Comparison of ENCODE assay signal across 1 cellular context in the genomic region with DNA sequence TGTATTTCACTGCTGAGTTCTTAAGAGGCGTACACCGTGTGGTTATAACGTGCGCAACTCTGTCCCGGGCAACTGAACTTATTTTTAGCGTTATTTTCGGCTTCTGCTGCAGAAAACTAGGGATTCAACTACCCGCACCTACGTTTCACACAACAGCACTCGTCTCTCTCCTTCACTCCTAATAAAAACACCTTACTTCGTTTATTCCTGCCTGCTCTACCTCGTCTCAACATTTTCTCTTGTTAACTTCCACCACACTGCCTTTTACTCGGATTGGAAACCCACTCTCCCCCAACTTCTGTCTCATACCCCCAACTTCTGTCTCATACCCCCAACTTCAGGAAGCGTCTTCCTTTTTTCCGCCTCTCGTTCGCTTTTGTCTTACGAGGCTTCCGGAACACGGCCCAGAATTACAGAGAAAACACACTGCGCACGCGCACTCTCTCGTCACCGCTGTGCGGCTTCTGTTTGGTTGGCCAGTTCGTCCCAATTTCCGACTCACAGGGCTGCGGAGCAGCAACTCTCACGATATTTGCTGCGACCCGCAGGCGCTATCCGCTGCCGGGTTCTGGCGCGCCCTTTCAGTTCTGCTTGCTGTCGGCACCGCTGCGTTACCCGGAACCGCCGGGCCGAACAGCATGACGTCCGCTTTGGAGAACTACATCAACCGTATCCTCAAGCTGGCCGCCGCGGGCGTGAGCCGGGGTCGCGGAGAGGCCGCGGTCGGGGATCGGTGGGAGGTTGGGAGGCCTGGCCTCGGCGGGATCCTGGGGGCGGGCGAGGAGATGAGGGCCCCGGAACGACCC.
TF ChIP-seq lines count a peak whose summit lies in the region.

A gene (plus strand): TSS at position 579 of the 806 bp plus-strand sequence. CDS start 60 bp downstream, at position 639.

TF ChIP-seq in GM12878, 131 proteins besides CTCF, POLR2A, EP300 and RAD21 (continued from another document and continues in another):
- TF ChIP-seq, protein P1, sequence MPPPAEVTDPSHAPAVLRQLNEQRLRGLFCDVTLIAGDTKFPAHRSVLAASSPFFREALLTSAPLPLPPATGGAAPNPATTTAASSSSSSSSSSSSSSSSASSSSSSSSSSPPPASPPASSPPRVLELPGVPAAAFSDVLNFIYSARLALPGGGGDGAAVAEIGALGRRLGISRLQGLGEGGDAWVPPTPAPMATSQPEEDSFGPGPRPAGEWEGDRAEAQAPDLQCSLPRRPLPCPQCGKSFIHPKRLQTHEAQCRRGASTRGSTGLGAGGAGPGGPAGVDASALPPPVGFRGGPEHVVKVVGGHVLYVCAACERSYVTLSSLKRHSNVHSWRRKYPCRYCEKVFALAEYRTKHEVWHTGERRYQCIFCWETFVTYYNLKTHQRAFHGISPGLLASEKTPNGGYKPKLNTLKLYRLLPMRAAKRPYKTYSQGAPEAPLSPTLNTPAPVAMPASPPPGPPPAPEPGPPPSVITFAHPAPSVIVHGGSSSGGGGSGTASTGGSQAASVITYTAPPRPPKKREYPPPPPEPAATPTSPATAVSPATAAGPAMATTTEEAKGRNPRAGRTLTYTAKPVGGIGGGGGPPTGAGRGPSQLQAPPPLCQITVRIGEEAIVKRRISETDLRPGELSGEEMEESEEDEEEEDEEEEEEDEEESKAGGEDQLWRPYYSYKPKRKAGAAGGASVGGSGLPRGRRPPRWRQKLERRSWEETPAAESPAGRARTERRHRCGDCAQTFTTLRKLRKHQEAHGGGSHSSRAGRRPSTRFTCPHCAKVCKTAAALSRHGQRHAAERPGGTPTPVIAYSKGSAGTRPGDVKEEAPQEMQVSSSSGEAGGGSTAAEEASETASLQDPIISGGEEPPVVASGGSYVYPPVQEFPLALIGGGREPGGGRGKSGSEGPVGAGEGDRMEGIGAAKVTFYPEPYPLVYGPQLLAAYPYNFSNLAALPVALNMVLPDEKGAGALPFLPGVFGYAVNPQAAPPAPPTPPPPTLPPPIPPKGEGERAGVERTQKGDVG (CRISPR knock-in tag; IDR thresholded peaks at IDR 0.05), result no peak
- TF ChIP-seq SUPT20H (IDR thresholded peaks at IDR 0.05; ENCODE audit: borderline replicate concordance, control insufficient read depth, low read depth, low read length), result no peak
- TF ChIP-seq SIN3A (IDR thresholded peaks at IDR 0.05; ENCODE audit: low read depth, low read length), result peak; percentile 76
- peak; percentile 27 for TF ChIP-seq POLR2AphosphoS2 (IDR thresholded peaks at IDR 0.05; ENCODE audit: low read depth, low read length)
- TF ChIP-seq MEF2A (IDR thresholded peaks at IDR 0.05; ENCODE audit: insufficient read depth, low read depth, low read length), result no peak
- TF ChIP-seq CREM (IDR thresholded peaks at IDR 0.05; ENCODE audit: low read depth), result no peak
- TF ChIP-seq NFIC (IDR thresholded peaks at IDR 0.05; ENCODE audit: low read depth, low read length), result 0 out of 2 replicates have a peak, but pooled peaks have one; percentile 25
- no peak for TF ChIP-seq NFXL1 (IDR thresholded peaks at IDR 0.05; ENCODE audit: borderline replicate concordance)
- peak; percentile 3 for TF ChIP-seq CBX5 (IDR thresholded peaks at IDR 0.05; ENCODE audit: low read depth)
- peak; percentile 95 for TF ChIP-seq GATAD2B (conservative IDR thresholded peaks at IDR 0.05; ENCODE audit: low read depth)
- peak; percentile 97 for TF ChIP-seq PML (IDR thresholded peaks at IDR 0.05; ENCODE audit: low read length)
- TF ChIP-seq NR2F1 (conservative IDR thresholded peaks at IDR 0.05), result peak; percentile 56; the same call in 1 of the 2 replicates
- TF ChIP-seq HDAC6 (IDR thresholded peaks at IDR 0.05; ENCODE audit: unreplicated experiment), result peak; percentile 32
- TF ChIP-seq SREBF1 (IDR thresholded peaks at IDR 0.05; ENCODE audit: low read length), result no peak
- peak; percentile 55; the same call in 1 of the 2 replicates for TF ChIP-seq BACH1 (IDR thresholded peaks at IDR 0.05; ENCODE audit: borderline replicate concordance)
- TF ChIP-seq, protein P2, sequence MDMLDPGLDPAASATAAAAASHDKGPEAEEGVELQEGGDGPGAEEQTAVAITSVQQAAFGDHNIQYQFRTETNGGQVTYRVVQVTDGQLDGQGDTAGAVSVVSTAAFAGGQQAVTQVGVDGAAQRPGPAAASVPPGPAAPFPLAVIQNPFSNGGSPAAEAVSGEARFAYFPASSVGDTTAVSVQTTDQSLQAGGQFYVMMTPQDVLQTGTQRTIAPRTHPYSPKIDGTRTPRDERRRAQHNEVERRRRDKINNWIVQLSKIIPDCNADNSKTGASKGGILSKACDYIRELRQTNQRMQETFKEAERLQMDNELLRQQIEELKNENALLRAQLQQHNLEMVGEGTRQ (IDR thresholded peaks at IDR 0.05; ENCODE audit: borderline replicate concordance, low read depth, low read length), result no peak
- TF ChIP-seq, protein P3, sequence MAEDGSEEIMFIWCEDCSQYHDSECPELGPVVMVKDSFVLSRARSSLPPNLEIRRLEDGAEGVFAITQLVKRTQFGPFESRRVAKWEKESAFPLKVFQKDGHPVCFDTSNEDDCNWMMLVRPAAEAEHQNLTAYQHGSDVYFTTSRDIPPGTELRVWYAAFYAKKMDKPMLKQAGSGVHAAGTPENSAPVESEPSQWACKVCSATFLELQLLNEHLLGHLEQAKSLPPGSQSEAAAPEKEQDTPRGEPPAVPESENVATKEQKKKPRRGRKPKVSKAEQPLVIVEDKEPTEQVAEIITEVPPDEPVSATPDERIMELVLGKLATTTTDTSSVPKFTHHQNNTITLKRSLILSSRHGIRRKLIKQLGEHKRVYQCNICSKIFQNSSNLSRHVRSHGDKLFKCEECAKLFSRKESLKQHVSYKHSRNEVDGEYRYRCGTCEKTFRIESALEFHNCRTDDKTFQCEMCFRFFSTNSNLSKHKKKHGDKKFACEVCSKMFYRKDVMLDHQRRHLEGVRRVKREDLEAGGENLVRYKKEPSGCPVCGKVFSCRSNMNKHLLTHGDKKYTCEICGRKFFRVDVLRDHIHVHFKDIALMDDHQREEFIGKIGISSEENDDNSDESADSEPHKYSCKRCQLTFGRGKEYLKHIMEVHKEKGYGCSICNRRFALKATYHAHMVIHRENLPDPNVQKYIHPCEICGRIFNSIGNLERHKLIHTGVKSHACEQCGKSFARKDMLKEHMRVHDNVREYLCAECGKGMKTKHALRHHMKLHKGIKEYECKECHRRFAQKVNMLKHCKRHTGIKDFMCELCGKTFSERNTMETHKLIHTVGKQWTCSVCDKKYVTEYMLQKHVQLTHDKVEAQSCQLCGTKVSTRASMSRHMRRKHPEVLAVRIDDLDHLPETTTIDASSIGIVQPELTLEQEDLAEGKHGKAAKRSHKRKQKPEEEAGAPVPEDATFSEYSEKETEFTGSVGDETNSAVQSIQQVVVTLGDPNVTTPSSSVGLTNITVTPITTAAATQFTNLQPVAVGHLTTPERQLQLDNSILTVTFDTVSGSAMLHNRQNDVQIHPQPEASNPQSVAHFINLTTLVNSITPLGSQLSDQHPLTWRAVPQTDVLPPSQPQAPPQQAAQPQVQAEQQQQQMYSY (CRISPR knock-in tag; IDR thresholded peaks at IDR 0.05), result no peak
- TF ChIP-seq SP1 (IDR thresholded peaks at IDR 0.05; ENCODE audit: low read depth, low read length), result no peak
- TF ChIP-seq, protein P4, sequence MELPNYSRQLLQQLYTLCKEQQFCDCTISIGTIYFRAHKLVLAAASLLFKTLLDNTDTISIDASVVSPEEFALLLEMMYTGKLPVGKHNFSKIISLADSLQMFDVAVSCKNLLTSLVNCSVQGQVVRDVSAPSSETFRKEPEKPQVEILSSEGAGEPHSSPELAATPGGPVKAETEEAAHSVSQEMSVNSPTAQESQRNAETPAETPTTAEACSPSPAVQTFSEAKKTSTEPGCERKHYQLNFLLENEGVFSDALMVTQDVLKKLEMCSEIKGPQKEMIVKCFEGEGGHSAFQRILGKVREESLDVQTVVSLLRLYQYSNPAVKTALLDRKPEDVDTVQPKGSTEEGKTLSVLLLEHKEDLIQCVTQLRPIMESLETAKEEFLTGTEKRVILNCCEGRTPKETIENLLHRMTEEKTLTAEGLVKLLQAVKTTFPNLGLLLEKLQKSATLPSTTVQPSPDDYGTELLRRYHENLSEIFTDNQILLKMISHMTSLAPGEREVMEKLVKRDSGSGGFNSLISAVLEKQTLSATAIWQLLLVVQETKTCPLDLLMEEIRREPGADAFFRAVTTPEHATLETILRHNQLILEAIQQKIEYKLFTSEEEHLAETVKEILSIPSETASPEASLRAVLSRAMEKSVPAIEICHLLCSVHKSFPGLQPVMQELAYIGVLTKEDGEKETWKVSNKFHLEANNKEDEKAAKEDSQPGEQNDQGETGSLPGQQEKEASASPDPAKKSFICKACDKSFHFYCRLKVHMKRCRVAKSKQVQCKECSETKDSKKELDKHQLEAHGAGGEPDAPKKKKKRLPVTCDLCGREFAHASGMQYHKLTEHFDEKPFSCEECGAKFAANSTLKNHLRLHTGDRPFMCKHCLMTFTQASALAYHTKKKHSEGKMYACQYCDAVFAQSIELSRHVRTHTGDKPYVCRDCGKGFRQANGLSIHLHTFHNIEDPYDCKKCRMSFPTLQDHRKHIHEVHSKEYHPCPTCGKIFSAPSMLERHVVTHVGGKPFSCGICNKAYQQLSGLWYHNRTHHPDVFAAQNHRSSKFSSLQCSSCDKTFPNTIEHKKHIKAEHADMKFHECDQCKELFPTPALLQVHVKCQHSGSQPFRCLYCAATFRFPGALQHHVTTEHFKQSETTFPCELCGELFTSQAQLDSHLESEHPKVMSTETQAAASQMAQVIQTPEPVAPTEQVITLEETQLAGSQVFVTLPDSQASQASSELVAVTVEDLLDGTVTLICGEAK (IDR thresholded peaks at IDR 0.05; ENCODE audit: borderline replicate concordance), result peak; percentile 67; the same call in 1 of the 2 replicates
- no peak for TF ChIP-seq ZNF622 (IDR thresholded peaks at IDR 0.05)
- TF ChIP-seq IKZF2 (IDR thresholded peaks at IDR 0.05), result peak in 1 of 2 experiments; percentile 57; a peak in 1 of 4 replicates
- TF ChIP-seq FOXM1 (IDR thresholded peaks at IDR 0.05; ENCODE audit: low read depth, low read length), result 0 out of 2 replicates have a peak, but pooled peaks have one; percentile 43
- TF ChIP-seq, protein P5, sequence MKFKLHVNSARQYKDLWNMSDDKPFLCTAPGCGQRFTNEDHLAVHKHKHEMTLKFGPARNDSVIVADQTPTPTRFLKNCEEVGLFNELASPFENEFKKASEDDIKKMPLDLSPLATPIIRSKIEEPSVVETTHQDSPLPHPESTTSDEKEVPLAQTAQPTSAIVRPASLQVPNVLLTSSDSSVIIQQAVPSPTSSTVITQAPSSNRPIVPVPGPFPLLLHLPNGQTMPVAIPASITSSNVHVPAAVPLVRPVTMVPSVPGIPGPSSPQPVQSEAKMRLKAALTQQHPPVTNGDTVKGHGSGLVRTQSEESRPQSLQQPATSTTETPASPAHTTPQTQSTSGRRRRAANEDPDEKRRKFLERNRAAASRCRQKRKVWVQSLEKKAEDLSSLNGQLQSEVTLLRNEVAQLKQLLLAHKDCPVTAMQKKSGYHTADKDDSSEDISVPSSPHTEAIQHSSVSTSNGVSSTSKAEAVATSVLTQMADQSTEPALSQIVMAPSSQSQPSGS (IDR thresholded peaks at IDR 0.05; ENCODE audit: low read length), result peak; percentile 49; the same call in 1 of the 2 replicates
- TF ChIP-seq, protein P6, sequence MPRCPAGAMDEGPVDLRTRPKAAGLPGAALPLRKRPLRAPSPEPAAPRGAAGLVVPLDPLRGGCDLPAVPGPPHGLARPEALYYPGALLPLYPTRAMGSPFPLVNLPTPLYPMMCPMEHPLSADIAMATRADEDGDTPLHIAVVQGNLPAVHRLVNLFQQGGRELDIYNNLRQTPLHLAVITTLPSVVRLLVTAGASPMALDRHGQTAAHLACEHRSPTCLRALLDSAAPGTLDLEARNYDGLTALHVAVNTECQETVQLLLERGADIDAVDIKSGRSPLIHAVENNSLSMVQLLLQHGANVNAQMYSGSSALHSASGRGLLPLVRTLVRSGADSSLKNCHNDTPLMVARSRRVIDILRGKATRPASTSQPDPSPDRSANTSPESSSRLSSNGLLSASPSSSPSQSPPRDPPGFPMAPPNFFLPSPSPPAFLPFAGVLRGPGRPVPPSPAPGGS (IDR thresholded peaks at IDR 0.05; ENCODE audit: borderline replicate concordance, insufficient read depth, low read depth, low read length, poor library complexity, severe bottlenecking), result no peak
- TF ChIP-seq GABPA (IDR thresholded peaks at IDR 0.05; ENCODE audit: low read depth), result peak; percentile 73
- TF ChIP-seq EGR1 (IDR thresholded peaks at IDR 0.05; ENCODE audit: borderline replicate concordance in 1 of 2, low read depth in 2 of 2, low read length in 2 of 2), result peak in 1 of 2 experiments; percentile 58; a peak in 1 of 3 replicates
- TF ChIP-seq CHD1 (IDR thresholded peaks at IDR 0.05; ENCODE audit: low read depth, low read length), result 0 out of 2 replicates have a peak, but pooled peaks have one; percentile 60
- no peak for TF ChIP-seq ZSCAN29 (IDR thresholded peaks at IDR 0.05)
- TF ChIP-seq RFX5 (IDR thresholded peaks at IDR 0.05; ENCODE audit: low read depth, low read length), result peak; percentile 44; the same call in 1 of the 2 replicates
- peak; percentile 79 for TF ChIP-seq CBFB (IDR thresholded peaks at IDR 0.05; ENCODE audit: low read depth)
- no peak for TF ChIP-seq LARP7 (IDR thresholded peaks at IDR 0.05)
- TF ChIP-seq SREBF2 (IDR thresholded peaks at IDR 0.05; ENCODE audit: low read length), result no peak
- TF ChIP-seq, protein P7, sequence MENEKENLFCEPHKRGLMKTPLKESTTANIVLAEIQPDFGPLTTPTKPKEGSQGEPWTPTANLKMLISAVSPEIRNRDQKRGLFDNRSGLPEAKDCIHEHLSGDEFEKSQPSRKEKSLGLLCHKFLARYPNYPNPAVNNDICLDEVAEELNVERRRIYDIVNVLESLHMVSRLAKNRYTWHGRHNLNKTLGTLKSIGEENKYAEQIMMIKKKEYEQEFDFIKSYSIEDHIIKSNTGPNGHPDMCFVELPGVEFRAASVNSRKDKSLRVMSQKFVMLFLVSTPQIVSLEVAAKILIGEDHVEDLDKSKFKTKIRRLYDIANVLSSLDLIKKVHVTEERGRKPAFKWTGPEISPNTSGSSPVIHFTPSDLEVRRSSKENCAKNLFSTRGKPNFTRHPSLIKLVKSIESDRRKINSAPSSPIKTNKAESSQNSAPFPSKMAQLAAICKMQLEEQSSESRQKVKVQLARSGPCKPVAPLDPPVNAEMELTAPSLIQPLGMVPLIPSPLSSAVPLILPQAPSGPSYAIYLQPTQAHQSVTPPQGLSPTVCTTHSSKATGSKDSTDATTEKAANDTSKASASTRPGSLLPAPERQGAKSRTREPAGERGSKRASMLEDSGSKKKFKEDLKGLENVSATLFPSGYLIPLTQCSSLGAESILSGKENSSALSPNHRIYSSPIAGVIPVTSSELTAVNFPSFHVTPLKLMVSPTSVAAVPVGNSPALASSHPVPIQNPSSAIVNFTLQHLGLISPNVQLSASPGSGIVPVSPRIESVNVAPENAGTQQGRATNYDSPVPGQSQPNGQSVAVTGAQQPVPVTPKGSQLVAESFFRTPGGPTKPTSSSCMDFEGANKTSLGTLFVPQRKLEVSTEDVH (IDR thresholded peaks at IDR 0.05; ENCODE audit: low read depth, partially characterized antibody), result peak; percentile 47
- 0 out of 2 replicates have a peak, but pooled peaks have one; percentile 33 for TF ChIP-seq BCL11A (IDR thresholded peaks at IDR 0.05; ENCODE audit: low read depth, low read length)
- peak; percentile 96 for TF ChIP-seq POLR2AphosphoS5 (IDR thresholded peaks at IDR 0.05; ENCODE audit: low read length)
- peak; percentile 10 to 42; a peak in 2 of 4 replicates for TF ChIP-seq BHLHE40 (IDR thresholded peaks at IDR 0.05; ENCODE audit: borderline replicate concordance in 1 of 2, low read depth in 2 of 2, low read length in 1 of 2)
